In genomic region chr17:59345476-59345875, GRCh38 we compare ENCODE assay signal across 26 cellular contexts.
"Had no signal": no experiment of that assay in that cellular context is flagged by ENCODE, and none has a peak within 500 bp of the region (broad histone marks: within the 10 kb centered on the region; RNA-seq: fewer than 3 reads in every experiment).

No MANE protein-coding gene starts in this region.

- FAIRE-seq: keratinocyte, small intestine had no signal

- H3K4me3 ChIP-seq: coronary artery, lower lobe of right lung, mucosa of descending colon, stomach, transverse colon, vagina had no signal

- H3K9me3 Mint-ChIP-seq: activated CD4-positive, alpha-beta memory T cell treated with anti-CD3 and anti-CD28 coated beads for 36 hours; activated naive CD4-positive, alpha-beta T cell treated with anti-CD3 and anti-CD28 coated beads, Interleukin-2, amount 50 U/mL, for 24 hours; activated T-cell treated with anti-CD3 and anti-CD28 coated beads, Interleukin-2, amount 50 U/mL, for 72 hours; nephron progenitor cell; stimulated activated memory B cell treated with anti-CD40 and anti-IgM and Interleukin-4, amounts not matched to agents 10 μg/mL and 1 μg/mL and 100 μg/mL, for 72 hours had no signal

- H3K27me3 ChIP-seq: stomach, transverse colon, vagina had no signal

- H3K36me3 Mint-ChIP-seq: activated CD4-positive, alpha-beta memory T cell treated with anti-CD3 and anti-CD28 coated beads for 36 hours; stimulated activated memory B cell treated with anti-CD40 and anti-IgM and Interleukin-4, amounts not matched to agents 10 μg/mL and 1 μg/mL and 100 μg/mL, for 72 hours had no signal

- ATAC-seq: activated T-cell treated with anti-CD3 and anti-CD28 coated beads, Interleukin-2, amount 50 U/mL, for 72 hours; left colon; lower lobe of right lung; mucosa of descending colon; sciatic nerve; stimulated activated memory B cell treated with anti-CD40 and anti-IgM and Interleukin-4, amounts not matched to agents 10 μg/mL and 1 μg/mL and 100 μg/mL, for 72 hours; T-helper 17 cell had no signal

- H3K27me3 Mint-ChIP-seq: activated CD4-positive, alpha-beta memory T cell treated with anti-CD3 and anti-CD28 coated beads for 36 hours; activated naive CD4-positive, alpha-beta T cell treated with anti-CD3 and anti-CD28 coated beads, Interleukin-2, amount 50 U/mL, for 24 hours; stimulated activated memory B cell treated with anti-CD40 and anti-IgM and Interleukin-4, amounts not matched to agents 10 μg/mL and 1 μg/mL and 100 μg/mL, for 72 hours; T-helper 17 cell had no signal

- H3K27ac Mint-ChIP-seq: activated CD4-positive, alpha-beta memory T cell treated with anti-CD3 and anti-CD28 coated beads for 36 hours; activated T-cell treated with anti-CD3 and anti-CD28 coated beads, Interleukin-2, amount 50 U/mL, for 72 hours had no signal

- H3K4me3 Mint-ChIP-seq: activated CD4-positive, alpha-beta memory T cell treated with anti-CD3 and anti-CD28 coated beads for 36 hours; activated naive CD4-positive, alpha-beta T cell treated with anti-CD3 and anti-CD28 coated beads, Interleukin-2, amount 50 U/mL, for 24 hours; activated T-cell treated with anti-CD3 and anti-CD28 coated beads, Interleukin-2, amount 50 U/mL, for 72 hours; nephron progenitor cell; stimulated activated memory B cell treated with anti-CD40 and anti-IgM and Interleukin-4, amounts not matched to agents 10 μg/mL and 1 μg/mL and 100 μg/mL, for 72 hours; T-helper 17 cell had no signal

- H3K27ac ChIP-seq: epithelial cell of prostate, lower lobe of right lung, transverse colon, vagina had no signal

- H3K36me3 ChIP-seq: lower lobe of right lung, transverse colon, vagina had no signal

- H3K9me3 ChIP-seq: lower lobe of right lung, mucosa of descending colon, stomach, transverse colon, vagina had no signal

- DNase-seq: activated CD4-positive, alpha-beta memory T cell treated with anti-CD3 and anti-CD28 coated beads for 36 hours; activated CD4-positive, alpha-beta T cell treated with anti-CD3 and anti-CD28 coated beads for 48 hours; activated CD4-positive, CD25-positive, alpha-beta regulatory T cell; activated gamma-delta T cell; activated T-cell treated with anti-CD3 and anti-CD28 coated beads, Interleukin-2, amount 50 U/mL, for 72 hours; aorta; cerebellar nuclear complex; left colon; lower lobe of right lung; mesendoderm; mucosa of descending colon; nephron progenitor cell; nucleus accumbens; posterior cingulate gyrus; small intestine; stimulated activated CD4-positive, alpha-beta T cell treated with anti-CD3 and anti-CD28 coated beads, Interleukin-15, amount 100 ng/mL, for 24 hours; stomach; T-helper 17 cell; transverse colon had no signal
